1 cellular context compared by ENCODE assay signal in genomic region chr7:32070051-32070405, GRCh38.
TF ChIP-seq lines count a peak whose summit lies in the region.

No MANE protein-coding gene starts in this region.

TF ChIP-seq in WTC11, 78 proteins besides CTCF, POLR2A, EP300 and RAD21 (continued from another document):
- TF ChIP-seq ATF6 (CRISPR knock-in tag; IDR thresholded peaks at IDR 0.05) (no peak), KAT7 (CRISPR knock-in tag; IDR thresholded peaks at IDR 0.05; ENCODE audit: borderline replicate concordance) (no peak), ZNF416 (CRISPR knock-in tag; IDR thresholded peaks at IDR 0.05) (no peak)
